ENCODE assay signal across 14 cellular contexts in genomic region chr21:37531402-37532042, GRCh38.
DNase-seq lines count a peak whose midpoint lies in the region; ATAC-seq and TF ChIP-seq lines count a peak whose summit lies in the region.
"Had no signal": no experiment of that assay in that cellular context is flagged by ENCODE, and none has a peak within 500 bp of the region (broad histone marks: within the 10 kb centered on the region; RNA-seq: fewer than 3 reads in every experiment).

No MANE protein-coding gene starts in this region.

- no peaks in the 10 kb centered on the region for H3K79me1 ChIP-seq in mesendoderm (ENCODE audit: low read length)

- H3K9me3 ChIP-seq in upper lobe of right lung, result no peaks in the 10 kb centered on the region

- no peak overlapping the region for H3K4me3 Mint-ChIP-seq in activated T-cell treated with anti-CD3 and anti-CD28 coated beads, Interleukin-2, amount 50 U/mL, for 72 hours
- H3K4me3 Mint-ChIP-seq in activated T-cell treated with anti-CD3 and anti-CD28 coated beads, Interleukin-2, amount 50 U/mL, for 4 hours, result no peak overlapping the region
- H3K4me3 Mint-ChIP-seq: activated CD8-positive, alpha-beta T cell treated with anti-CD3 and anti-CD28 coated beads for 36 hours; CD8-positive, alpha-beta memory T cell; naive thymus-derived CD8-positive, alpha-beta T cell had no signal

- H3K9me3 Mint-ChIP-seq in activated T-cell treated with anti-CD3 and anti-CD28 coated beads, Interleukin-2, amount 50 U/mL, for 72 hours, result peaks cover 0 to 2% of the 10 kb centered on the region in 2 donors
- H3K9me3 Mint-ChIP-seq in activated T-cell treated with anti-CD3 and anti-CD28 coated beads, Interleukin-2, amount 50 U/mL, for 4 hours, result peaks cover 2% of the 10 kb centered on the region
- H3K9me3 Mint-ChIP-seq: activated CD8-positive, alpha-beta T cell treated with anti-CD3 and anti-CD28 coated beads for 36 hours had no signal

- H3K9ac ChIP-seq in mesendoderm (ENCODE audit: low read length), result no peak overlapping the region

- H3K27me3 ChIP-seq in mesendoderm (ENCODE audit: insufficient read depth, low read length, poor library complexity) (no peaks in the 10 kb centered on the region), upper lobe of right lung (no peaks in the 10 kb centered on the region)

- H3K27ac ChIP-seq in mesendoderm (ENCODE audit: low read depth, low read length) (no peak overlapping the region), upper lobe of right lung (no peak overlapping the region)
- H3K27ac ChIP-seq: 22Rv1 had no signal

- DNase-seq in activated T-cell treated with anti-CD3 and anti-CD28 coated beads, Interleukin-2, amount 50 U/mL, for 72 hours, result no peak
- DNase-seq in activated T-cell treated with anti-CD3 and anti-CD28 coated beads, Interleukin-2, amount 50 U/mL, for 4 hours, result no peak
- DNase-seq in fibroblast of peridontal ligament (ENCODE audit: extremely low read depth), result peak; percentile 4
- no peak for DNase-seq in mesendoderm
- peak; percentile 76 for DNase-seq in upper lobe of right lung
- DNase-seq in NCI-H774 (lab: John Stamatoyannopoulos, UW), result no peak
- DNase-seq in activated effector memory CD4-positive, alpha-beta T cell treated with Interleukin-2 at 50 U/mL for 16 hours, result no peak
- DNase-seq: activated CD8-positive, alpha-beta T cell treated with anti-CD3 and anti-CD28 coated beads for 36 hours; CD8-positive, alpha-beta memory T cell; naive thymus-derived CD8-positive, alpha-beta T cell; NCI-H2171 had no signal

- no peak overlapping the region for H3K23ac ChIP-seq in mesendoderm (ENCODE audit: low read length)

- H4K8ac ChIP-seq in mesendoderm (ENCODE audit: low read depth, low read length), result no peak overlapping the region

- no peak overlapping the region for H2BK15ac ChIP-seq in mesendoderm (replicated peaks; ENCODE audit: low read depth)

- H3K4me1 Mint-ChIP-seq in activated T-cell treated with anti-CD3 and anti-CD28 coated beads, Interleukin-2, amount 50 U/mL, for 72 hours (ENCODE audit: low read depth), result peaks cover 6% of the 10 kb centered on the region
- H3K4me1 Mint-ChIP-seq in activated T-cell treated with anti-CD3 and anti-CD28 coated beads, Interleukin-2, amount 50 U/mL, for 4 hours (ENCODE audit: low read depth), result no peaks in the 10 kb centered on the region

- H3K27me3 Mint-ChIP-seq in activated T-cell treated with anti-CD3 and anti-CD28 coated beads, Interleukin-2, amount 50 U/mL, for 72 hours (ENCODE audit: low read depth), result peaks cover 58% of the 10 kb centered on the region
- H3K27me3 Mint-ChIP-seq in activated T-cell treated with anti-CD3 and anti-CD28 coated beads, Interleukin-2, amount 50 U/mL, for 4 hours (ENCODE audit: low read depth), result peaks cover 49% of the 10 kb centered on the region

- H2BK5ac ChIP-seq in mesendoderm (ENCODE audit: low read length), result no peak overlapping the region

- H2BK120ac ChIP-seq in mesendoderm (ENCODE audit: low read depth, low read length), result no peak overlapping the region

- no peak overlapping the region for H3K4me2 ChIP-seq in mesendoderm (ENCODE audit: low read length)

- no peak overlapping the region for H3K4ac ChIP-seq in mesendoderm (ENCODE audit: low read depth, low read length)

- intact Hi-C loops in upper lobe of right lung (cut with DNase I), result no loop called here

- H4K5ac ChIP-seq in mesendoderm (ENCODE audit: low read length), result no peak overlapping the region

- H3K18ac ChIP-seq in mesendoderm (ENCODE audit: low read length), result no peak overlapping the region

- no CpG with 5 or more reads among the region's 15 CpGs for WGBS in mesendoderm (ENCODE audit: extremely low coverage, insufficient coverage, low lambda C conversion rate)

- H3K56ac ChIP-seq in mesendoderm (ENCODE audit: low read length), result peak overlapping the region; percentile 67

- H3K4me3 ChIP-seq in mesendoderm (ENCODE audit: low read length) (no peak overlapping the region), upper lobe of right lung (no peak overlapping the region)
- H3K4me3 ChIP-seq: skin epidermis had no signal

- peak in 1 of 2 donors; percentile 10 for ATAC-seq in activated T-cell treated with anti-CD3 and anti-CD28 coated beads, Interleukin-2, amount 50 U/mL, for 72 hours (replicated peaks in 1 of 2)
- no peak for ATAC-seq in activated T-cell treated with anti-CD3 and anti-CD28 coated beads, Interleukin-2, amount 50 U/mL, for 4 hours
- ATAC-seq in upper lobe of right lung (peak; percentile 71), HG03354 (IDR thresholded peaks at IDR 0.05; ENCODE audit: poor library complexity, severe bottlenecking, unreplicated experiment) (no peak)
- ATAC-seq: activated CD8-positive, alpha-beta T cell treated with anti-CD3 and anti-CD28 coated beads for 36 hours; naive thymus-derived CD8-positive, alpha-beta T cell had no signal

- TF ChIP-seq CTCF in upper lobe of right lung (IDR thresholded peaks at IDR 0.05), result no peak

- H2AK5ac ChIP-seq in mesendoderm (ENCODE audit: low read length), result no peak overlapping the region

- H3K36me3 Mint-ChIP-seq in activated T-cell treated with anti-CD3 and anti-CD28 coated beads, Interleukin-2, amount 50 U/mL, for 72 hours (ENCODE audit: insufficient read depth in 2 of 2), result peaks cover 1 to 2% of the 10 kb centered on the region in 2 donors
- no peaks in the 10 kb centered on the region for H3K36me3 Mint-ChIP-seq in activated T-cell treated with anti-CD3 and anti-CD28 coated beads, Interleukin-2, amount 50 U/mL, for 4 hours (ENCODE audit: insufficient read depth)

- H3K36me3 ChIP-seq in mesendoderm (ENCODE audit: control insufficient read depth, insufficient read depth, low read length), result no peaks in the 10 kb centered on the region
- H3K36me3 ChIP-seq in upper lobe of right lung, result no peaks in the 10 kb centered on the region

- no peaks in the 10 kb centered on the region for H3K79me2 ChIP-seq in mesendoderm (ENCODE audit: control insufficient read depth, insufficient read depth, low read length)

- no peaks in the 10 kb centered on the region for H3K4me1 ChIP-seq in mesendoderm (ENCODE audit: control insufficient read depth, low read depth, low read length)
- H3K4me1 ChIP-seq in upper lobe of right lung, result peaks cover 14% of the 10 kb centered on the region

- peak overlapping the region; percentile 45 for H3K27ac Mint-ChIP-seq in activated T-cell treated with anti-CD3 and anti-CD28 coated beads, Interleukin-2, amount 50 U/mL, for 72 hours
- H3K27ac Mint-ChIP-seq: activated CD8-positive, alpha-beta T cell treated with anti-CD3 and anti-CD28 coated beads for 36 hours; CD8-positive, alpha-beta memory T cell had no signal

Comparison
In these comparisons a context has a peak if more than half of its experiments do, and no peak if none do; other contexts are left out.
1. DNase-seq: peak in fibroblast of peridontal ligament (single experiment) and upper lobe of right lung (single experiment); none in activated T-cell treated with anti-CD3 and anti-CD28 coated beads, Interleukin-2, amount 50 U/mL, for 72 hours (0 of 2), activated T-cell treated with anti-CD3 and anti-CD28 coated beads, Interleukin-2, amount 50 U/mL, for 4 hours (single experiment), mesendoderm (single experiment), NCI-H774 (single experiment) and activated effector memory CD4-positive, alpha-beta T cell treated with Interleukin-2 at 50 U/mL for 16 hours (single experiment).